ENCODE assay signal across 1 cellular context in the genomic region with DNA sequence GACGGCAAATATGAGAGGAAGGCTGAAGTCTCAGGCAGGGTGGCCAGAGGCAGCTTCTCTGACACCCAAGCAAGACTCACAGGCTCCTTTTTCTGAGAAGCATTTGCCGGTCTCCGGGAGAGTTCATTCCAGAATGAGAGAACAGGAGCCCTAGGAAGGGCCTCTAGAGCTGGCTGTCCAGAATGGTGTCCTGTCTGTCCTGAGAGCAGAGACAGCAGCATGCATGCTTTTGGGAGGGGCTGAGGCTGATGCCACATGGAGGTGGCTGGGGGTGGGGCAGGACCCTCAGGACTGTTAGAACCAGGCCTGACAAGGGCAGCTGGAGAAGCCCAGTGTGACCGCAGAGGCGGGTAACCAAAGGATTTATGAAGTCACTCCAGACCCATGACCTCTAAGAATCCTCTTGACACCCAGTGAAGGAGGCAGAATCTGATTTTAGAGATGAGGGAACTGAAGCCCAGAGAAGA.
A peak's percentile ranks its signal among the peaks of the same experiment; 100 is the strongest.
TF ChIP-seq lines count a peak whose summit lies in the region.

No MANE protein-coding gene starts in this region.

TF ChIP-seq in HepG2, 621 proteins besides CTCF, POLR2A, EP300 and RAD21 (continues in another document):
- TF ChIP-seq ZNF17 (CRISPR knock-in tag; IDR thresholded peaks at IDR 0.05) (no peak), NCOR1 (IDR thresholded peaks at IDR 0.05; ENCODE audit: borderline replicate concordance, low read length) (no peak; the same call in 1 of the 2 replicates), ZNF496 (CRISPR knock-in tag; IDR thresholded peaks at IDR 0.05; ENCODE audit: insufficient replicate concordance) (no peak), RXRA (CRISPR knock-in tag; IDR thresholded peaks at IDR 0.05) (no peak), PHB2 (IDR thresholded peaks at IDR 0.05; ENCODE audit: partially characterized antibody) (no peak), ZFP62 (CRISPR knock-in tag; IDR thresholded peaks at IDR 0.05) (no peak), ZMYM4 (CRISPR knock-in tag; IDR thresholded peaks at IDR 0.05) (peak; percentile 8; the same call in 1 of the 2 replicates), ZNF329 (CRISPR knock-in tag; IDR thresholded peaks at IDR 0.05; ENCODE audit: low read depth) (0 out of 2 replicates have a peak, but pooled peaks have one; percentile 35), NFYB (CRISPR knock-in tag; IDR thresholded peaks at IDR 0.05) (no peak), MXD4 (CRISPR knock-in tag; IDR thresholded peaks at IDR 0.05) (no peak), ZBTB42 (CRISPR knock-in tag; IDR thresholded peaks at IDR 0.05) (no peak), CBX2 (IDR thresholded peaks at IDR 0.05; ENCODE audit: low read depth, low read length) (no peak), CBX2 (CRISPR knock-in tag; IDR thresholded peaks at IDR 0.05; ENCODE audit: low read depth) (no peak), SRF (IDR thresholded peaks at IDR 0.05; ENCODE audit: low read depth, low read length) (no peak), ZNF670 (CRISPR knock-in tag; IDR thresholded peaks at IDR 0.05; ENCODE audit: borderline replicate concordance) (no peak), TBX2 (CRISPR knock-in tag; IDR thresholded peaks at IDR 0.05; ENCODE audit: borderline replicate concordance) (0 out of 2 replicates have a peak, but pooled peaks have one; percentile 0), BRD4 (CRISPR knock-in tag; IDR thresholded peaks at IDR 0.05) (no peak), NRL (CRISPR knock-in tag; IDR thresholded peaks at IDR 0.05; ENCODE audit: borderline replicate concordance) (peak; percentile 5; the same call in 1 of the 2 replicates), ZNF878 (CRISPR knock-in tag; IDR thresholded peaks at IDR 0.05) (no peak), FOSL1 (CRISPR knock-in tag; IDR thresholded peaks at IDR 0.05; ENCODE audit: borderline replicate concordance) (no peak), ZNF224 (CRISPR knock-in tag; IDR thresholded peaks at IDR 0.05) (0 out of 2 replicates have a peak, but pooled peaks have one; percentile 35), POLR2AphosphoS5 (IDR thresholded peaks at IDR 0.05; ENCODE audit: low read depth, low read length) (no peak), MYC (CRISPR knock-in tag; IDR thresholded peaks at IDR 0.05; ENCODE audit: borderline replicate concordance) (no peak), GTF2F1 (IDR thresholded peaks at IDR 0.05; ENCODE audit: low read length) (no peak), ZBTB7A (CRISPR knock-in tag; IDR thresholded peaks at IDR 0.05) (0 out of 2 replicates have a peak, but pooled peaks have one; percentile 6), ZNF605 (CRISPR knock-in tag; IDR thresholded peaks at IDR 0.05) (peak; percentile 71; the same call in 1 of the 2 replicates), WIZ (CRISPR knock-in tag; IDR thresholded peaks at IDR 0.05) (no peak), ZSCAN12 (CRISPR knock-in tag; IDR thresholded peaks at IDR 0.05) (no peak), MIXL1 (CRISPR knock-in tag; IDR thresholded peaks at IDR 0.05) (no peak), RORA (CRISPR knock-in tag; IDR thresholded peaks at IDR 0.05) (no peak), ZMYM3 (CRISPR knock-in tag; IDR thresholded peaks at IDR 0.05) (no peak), ZNF709 (CRISPR knock-in tag; IDR thresholded peaks at IDR 0.05) (0 out of 2 replicates have a peak, but pooled peaks have one; percentile 4), HNRNPH1 (optimal IDR thresholded peaks at IDR 0.05; ENCODE audit: low read depth, low read length) (no peak), HHEX (CRISPR knock-in tag; IDR thresholded peaks at IDR 0.05) (no peak), ZNF777 (CRISPR knock-in tag; IDR thresholded peaks at IDR 0.05) (no peak), ZNF790 (CRISPR knock-in tag; IDR thresholded peaks at IDR 0.05; ENCODE audit: borderline replicate concordance) (no peak), SUZ12 (IDR thresholded peaks at IDR 0.05; ENCODE audit: low read depth, low read length) (no peak), POLR2G (IDR thresholded peaks at IDR 0.05; ENCODE audit: low read depth, low read length) (0 out of 2 replicates have a peak, but pooled peaks have one; percentile 47), CCDC6 (CRISPR knock-in tag; IDR thresholded peaks at IDR 0.05) (no peak), RARG (CRISPR knock-in tag; IDR thresholded peaks at IDR 0.05; ENCODE audit: low read depth) (no peak), HDAC1 (CRISPR knock-in tag; IDR thresholded peaks at IDR 0.05) (0 out of 2 replicates have a peak, but pooled peaks have one; percentile 14)
- TF ChIP-seq, protein P1, sequence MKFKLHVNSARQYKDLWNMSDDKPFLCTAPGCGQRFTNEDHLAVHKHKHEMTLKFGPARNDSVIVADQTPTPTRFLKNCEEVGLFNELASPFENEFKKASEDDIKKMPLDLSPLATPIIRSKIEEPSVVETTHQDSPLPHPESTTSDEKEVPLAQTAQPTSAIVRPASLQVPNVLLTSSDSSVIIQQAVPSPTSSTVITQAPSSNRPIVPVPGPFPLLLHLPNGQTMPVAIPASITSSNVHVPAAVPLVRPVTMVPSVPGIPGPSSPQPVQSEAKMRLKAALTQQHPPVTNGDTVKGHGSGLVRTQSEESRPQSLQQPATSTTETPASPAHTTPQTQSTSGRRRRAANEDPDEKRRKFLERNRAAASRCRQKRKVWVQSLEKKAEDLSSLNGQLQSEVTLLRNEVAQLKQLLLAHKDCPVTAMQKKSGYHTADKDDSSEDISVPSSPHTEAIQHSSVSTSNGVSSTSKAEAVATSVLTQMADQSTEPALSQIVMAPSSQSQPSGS (CRISPR knock-in tag; IDR thresholded peaks at IDR 0.05) = no peak
- TF ChIP-seq, protein P2, sequence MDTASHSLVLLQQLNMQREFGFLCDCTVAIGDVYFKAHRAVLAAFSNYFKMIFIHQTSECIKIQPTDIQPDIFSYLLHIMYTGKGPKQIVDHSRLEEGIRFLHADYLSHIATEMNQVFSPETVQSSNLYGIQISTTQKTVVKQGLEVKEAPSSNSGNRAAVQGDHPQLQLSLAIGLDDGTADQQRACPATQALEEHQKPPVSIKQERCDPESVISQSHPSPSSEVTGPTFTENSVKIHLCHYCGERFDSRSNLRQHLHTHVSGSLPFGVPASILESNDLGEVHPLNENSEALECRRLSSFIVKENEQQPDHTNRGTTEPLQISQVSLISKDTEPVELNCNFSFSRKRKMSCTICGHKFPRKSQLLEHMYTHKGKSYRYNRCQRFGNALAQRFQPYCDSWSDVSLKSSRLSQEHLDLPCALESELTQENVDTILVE (CRISPR knock-in tag; IDR thresholded peaks at IDR 0.05) = 0 out of 2 replicates have a peak, but pooled peaks have one; percentile 9
- TF ChIP-seq, protein P3, sequence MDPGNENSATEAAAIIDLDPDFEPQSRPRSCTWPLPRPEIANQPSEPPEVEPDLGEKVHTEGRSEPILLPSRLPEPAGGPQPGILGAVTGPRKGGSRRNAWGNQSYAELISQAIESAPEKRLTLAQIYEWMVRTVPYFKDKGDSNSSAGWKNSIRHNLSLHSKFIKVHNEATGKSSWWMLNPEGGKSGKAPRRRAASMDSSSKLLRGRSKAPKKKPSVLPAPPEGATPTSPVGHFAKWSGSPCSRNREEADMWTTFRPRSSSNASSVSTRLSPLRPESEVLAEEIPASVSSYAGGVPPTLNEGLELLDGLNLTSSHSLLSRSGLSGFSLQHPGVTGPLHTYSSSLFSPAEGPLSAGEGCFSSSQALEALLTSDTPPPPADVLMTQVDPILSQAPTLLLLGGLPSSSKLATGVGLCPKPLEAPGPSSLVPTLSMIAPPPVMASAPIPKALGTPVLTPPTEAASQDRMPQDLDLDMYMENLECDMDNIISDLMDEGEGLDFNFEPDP (CRISPR knock-in tag; conservative IDR thresholded peaks at IDR 0.05) = no peak
- TF ChIP-seq, protein P4, sequence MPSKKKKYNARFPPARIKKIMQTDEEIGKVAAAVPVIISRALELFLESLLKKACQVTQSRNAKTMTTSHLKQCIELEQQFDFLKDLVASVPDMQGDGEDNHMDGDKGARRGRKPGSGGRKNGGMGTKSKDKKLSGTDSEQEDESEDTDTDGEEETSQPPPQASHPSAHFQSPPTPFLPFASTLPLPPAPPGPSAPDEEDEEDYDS (CRISPR knock-in tag; IDR thresholded peaks at IDR 0.05) = no peak
- TF ChIP-seq, protein P5, sequence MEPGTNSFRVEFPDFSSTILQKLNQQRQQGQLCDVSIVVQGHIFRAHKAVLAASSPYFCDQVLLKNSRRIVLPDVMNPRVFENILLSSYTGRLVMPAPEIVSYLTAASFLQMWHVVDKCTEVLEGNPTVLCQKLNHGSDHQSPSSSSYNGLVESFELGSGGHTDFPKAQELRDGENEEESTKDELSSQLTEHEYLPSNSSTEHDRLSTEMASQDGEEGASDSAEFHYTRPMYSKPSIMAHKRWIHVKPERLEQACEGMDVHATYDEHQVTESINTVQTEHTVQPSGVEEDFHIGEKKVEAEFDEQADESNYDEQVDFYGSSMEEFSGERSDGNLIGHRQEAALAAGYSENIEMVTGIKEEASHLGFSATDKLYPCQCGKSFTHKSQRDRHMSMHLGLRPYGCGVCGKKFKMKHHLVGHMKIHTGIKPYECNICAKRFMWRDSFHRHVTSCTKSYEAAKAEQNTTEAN (CRISPR knock-in tag; conservative IDR thresholded peaks at IDR 0.05) = no peak
- TF ChIP-seq, protein P6, sequence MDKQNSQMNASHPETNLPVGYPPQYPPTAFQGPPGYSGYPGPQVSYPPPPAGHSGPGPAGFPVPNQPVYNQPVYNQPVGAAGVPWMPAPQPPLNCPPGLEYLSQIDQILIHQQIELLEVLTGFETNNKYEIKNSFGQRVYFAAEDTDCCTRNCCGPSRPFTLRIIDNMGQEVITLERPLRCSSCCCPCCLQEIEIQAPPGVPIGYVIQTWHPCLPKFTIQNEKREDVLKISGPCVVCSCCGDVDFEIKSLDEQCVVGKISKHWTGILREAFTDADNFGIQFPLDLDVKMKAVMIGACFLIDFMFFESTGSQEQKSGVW (CRISPR knock-in tag; IDR thresholded peaks at IDR 0.05; ENCODE audit: borderline replicate concordance) = no peak
- TF ChIP-seq, protein P7, sequence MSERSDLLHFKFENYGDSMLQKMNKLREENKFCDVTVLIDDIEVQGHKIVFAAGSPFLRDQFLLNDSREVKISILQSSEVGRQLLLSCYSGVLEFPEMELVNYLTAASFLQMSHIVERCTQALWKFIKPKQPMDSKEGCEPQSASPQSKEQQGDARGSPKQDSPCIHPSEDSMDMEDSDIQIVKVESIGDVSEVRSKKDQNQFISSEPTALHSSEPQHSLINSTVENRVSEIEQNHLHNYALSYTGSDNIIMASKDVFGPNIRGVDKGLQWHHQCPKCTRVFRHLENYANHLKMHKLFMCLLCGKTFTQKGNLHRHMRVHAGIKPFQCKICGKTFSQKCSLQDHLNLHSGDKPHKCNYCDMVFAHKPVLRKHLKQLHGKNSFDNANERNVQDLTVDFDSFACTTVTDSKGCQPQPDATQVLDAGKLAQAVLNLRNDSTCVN (CRISPR knock-in tag; IDR thresholded peaks at IDR 0.05; ENCODE audit: borderline replicate concordance) = peak; percentile 76; the same call in 1 of the 2 replicates
- TF ChIP-seq, protein P8, sequence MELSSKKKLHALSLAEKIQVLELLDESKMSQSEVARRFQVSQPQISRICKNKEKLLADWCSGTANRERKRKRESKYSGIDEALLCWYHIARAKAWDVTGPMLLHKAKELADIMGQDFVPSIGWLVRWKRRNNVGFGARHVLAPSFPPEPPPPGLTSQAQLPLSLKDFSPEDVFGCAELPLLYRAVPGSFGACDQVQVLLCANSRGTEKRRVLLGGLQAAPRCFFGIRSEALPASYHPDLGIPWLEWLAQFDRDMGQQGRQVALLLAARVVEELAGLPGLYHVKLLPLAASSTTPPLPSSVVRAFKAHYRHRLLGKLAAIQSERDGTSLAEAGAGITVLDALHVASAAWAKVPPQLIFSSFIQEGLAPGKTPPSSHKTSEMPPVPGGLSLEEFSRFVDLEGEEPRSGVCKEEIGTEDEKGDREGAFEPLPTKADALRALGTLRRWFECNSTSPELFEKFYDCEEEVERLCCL (CRISPR knock-in tag; IDR thresholded peaks at IDR 0.05; ENCODE audit: borderline replicate concordance) = no peak
- TF ChIP-seq, protein P9, sequence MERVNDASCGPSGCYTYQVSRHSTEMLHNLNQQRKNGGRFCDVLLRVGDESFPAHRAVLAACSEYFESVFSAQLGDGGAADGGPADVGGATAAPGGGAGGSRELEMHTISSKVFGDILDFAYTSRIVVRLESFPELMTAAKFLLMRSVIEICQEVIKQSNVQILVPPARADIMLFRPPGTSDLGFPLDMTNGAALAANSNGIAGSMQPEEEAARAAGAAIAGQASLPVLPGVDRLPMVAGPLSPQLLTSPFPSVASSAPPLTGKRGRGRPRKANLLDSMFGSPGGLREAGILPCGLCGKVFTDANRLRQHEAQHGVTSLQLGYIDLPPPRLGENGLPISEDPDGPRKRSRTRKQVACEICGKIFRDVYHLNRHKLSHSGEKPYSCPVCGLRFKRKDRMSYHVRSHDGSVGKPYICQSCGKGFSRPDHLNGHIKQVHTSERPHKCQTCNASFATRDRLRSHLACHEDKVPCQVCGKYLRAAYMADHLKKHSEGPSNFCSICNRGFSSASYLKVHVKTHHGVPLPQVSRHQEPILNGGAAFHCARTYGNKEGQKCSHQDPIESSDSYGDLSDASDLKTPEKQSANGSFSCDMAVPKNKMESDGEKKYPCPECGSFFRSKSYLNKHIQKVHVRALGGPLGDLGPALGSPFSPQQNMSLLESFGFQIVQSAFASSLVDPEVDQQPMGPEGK (CRISPR knock-in tag; IDR thresholded peaks at IDR 0.05) = no peak
- TF ChIP-seq, protein P10, sequence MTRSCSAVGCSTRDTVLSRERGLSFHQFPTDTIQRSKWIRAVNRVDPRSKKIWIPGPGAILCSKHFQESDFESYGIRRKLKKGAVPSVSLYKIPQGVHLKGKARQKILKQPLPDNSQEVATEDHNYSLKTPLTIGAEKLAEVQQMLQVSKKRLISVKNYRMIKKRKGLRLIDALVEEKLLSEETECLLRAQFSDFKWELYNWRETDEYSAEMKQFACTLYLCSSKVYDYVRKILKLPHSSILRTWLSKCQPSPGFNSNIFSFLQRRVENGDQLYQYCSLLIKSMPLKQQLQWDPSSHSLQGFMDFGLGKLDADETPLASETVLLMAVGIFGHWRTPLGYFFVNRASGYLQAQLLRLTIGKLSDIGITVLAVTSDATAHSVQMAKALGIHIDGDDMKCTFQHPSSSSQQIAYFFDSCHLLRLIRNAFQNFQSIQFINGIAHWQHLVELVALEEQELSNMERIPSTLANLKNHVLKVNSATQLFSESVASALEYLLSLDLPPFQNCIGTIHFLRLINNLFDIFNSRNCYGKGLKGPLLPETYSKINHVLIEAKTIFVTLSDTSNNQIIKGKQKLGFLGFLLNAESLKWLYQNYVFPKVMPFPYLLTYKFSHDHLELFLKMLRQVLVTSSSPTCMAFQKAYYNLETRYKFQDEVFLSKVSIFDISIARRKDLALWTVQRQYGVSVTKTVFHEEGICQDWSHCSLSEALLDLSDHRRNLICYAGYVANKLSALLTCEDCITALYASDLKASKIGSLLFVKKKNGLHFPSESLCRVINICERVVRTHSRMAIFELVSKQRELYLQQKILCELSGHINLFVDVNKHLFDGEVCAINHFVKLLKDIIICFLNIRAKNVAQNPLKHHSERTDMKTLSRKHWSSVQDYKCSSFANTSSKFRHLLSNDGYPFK (CRISPR knock-in tag; IDR thresholded peaks at IDR 0.05; ENCODE audit: borderline replicate concordance) = peak; percentile 8; the same call in 1 of the 2 replicates
- TF ChIP-seq, protein P11, sequence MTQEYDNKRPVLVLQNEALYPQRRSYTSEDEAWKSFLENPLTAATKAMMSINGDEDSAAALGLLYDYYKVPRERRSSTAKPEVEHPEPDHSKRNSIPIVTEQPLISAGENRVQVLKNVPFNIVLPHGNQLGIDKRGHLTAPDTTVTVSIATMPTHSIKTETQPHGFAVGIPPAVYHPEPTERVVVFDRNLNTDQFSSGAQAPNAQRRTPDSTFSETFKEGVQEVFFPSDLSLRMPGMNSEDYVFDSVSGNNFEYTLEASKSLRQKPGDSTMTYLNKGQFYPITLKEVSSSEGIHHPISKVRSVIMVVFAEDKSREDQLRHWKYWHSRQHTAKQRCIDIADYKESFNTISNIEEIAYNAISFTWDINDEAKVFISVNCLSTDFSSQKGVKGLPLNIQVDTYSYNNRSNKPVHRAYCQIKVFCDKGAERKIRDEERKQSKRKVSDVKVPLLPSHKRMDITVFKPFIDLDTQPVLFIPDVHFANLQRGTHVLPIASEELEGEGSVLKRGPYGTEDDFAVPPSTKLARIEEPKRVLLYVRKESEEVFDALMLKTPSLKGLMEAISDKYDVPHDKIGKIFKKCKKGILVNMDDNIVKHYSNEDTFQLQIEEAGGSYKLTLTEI (CRISPR knock-in tag; conservative IDR thresholded peaks at IDR 0.05) = no peak
